1 cellular context compared by ENCODE assay signal in genomic region chr17:44093231-44093900, GRCh38.
A peak's percentile ranks its signal among the peaks of the same experiment; 100 is the strongest.
TF ChIP-seq lines count a peak whose summit lies in the region.

No MANE protein-coding gene starts in this region.

TF ChIP-seq in HepG2, 621 proteins besides CTCF, POLR2A, EP300 and RAD21:
- TF ChIP-seq ZNF572 (CRISPR knock-in tag; IDR thresholded peaks at IDR 0.05) (no peak), MEIS1 (CRISPR knock-in tag; IDR thresholded peaks at IDR 0.05; ENCODE audit: borderline replicate concordance) (no peak), TRIM22 (IDR thresholded peaks at IDR 0.05) (no peak), ZNF563 (CRISPR knock-in tag; IDR thresholded peaks at IDR 0.05) (peak; percentile 33; the same call in 1 of the 2 replicates), SIX4 (CRISPR knock-in tag; IDR thresholded peaks at IDR 0.05) (no peak), AGO2 (optimal IDR thresholded peaks at IDR 0.05; ENCODE audit: low read depth, low read length) (peak; percentile 89), SMARCC2 (IDR thresholded peaks at IDR 0.05) (no peak), CENPT (CRISPR knock-in tag; IDR thresholded peaks at IDR 0.05; ENCODE audit: low read depth) (no peak), ZNF275 (CRISPR knock-in tag; IDR thresholded peaks at IDR 0.05; ENCODE audit: borderline replicate concordance) (no peak), RBFOX2 (IDR thresholded peaks at IDR 0.05; ENCODE audit: low read depth, low read length) (peak; percentile 26; the same call in 1 of the 2 replicates), PLSCR1 (CRISPR knock-in tag; IDR thresholded peaks at IDR 0.05; ENCODE audit: borderline replicate concordance) (no peak), ZNF691 (CRISPR knock-in tag; IDR thresholded peaks at IDR 0.05; ENCODE audit: borderline replicate concordance, low read depth) (no peak), ZZZ3 (CRISPR knock-in tag; IDR thresholded peaks at IDR 0.05; ENCODE audit: borderline replicate concordance) (no peak), NCOR1 (IDR thresholded peaks at IDR 0.05; ENCODE audit: borderline replicate concordance, low read length) (no peak), HDAC1 (CRISPR knock-in tag; IDR thresholded peaks at IDR 0.05) (no peak), PPARG (CRISPR knock-in tag; conservative IDR thresholded peaks at IDR 0.05) (no peak), ZBTB1 (CRISPR knock-in tag; IDR thresholded peaks at IDR 0.05; ENCODE audit: borderline replicate concordance) (no peak)
